ENCODE assay signal across 17 cellular contexts in genomic region chr19:16373079-16373478, GRCh38. TPM values are rescaled to one million over a fixed set of nuclear protein-coding genes. Genes with fewer than 3 reads are reported as not detected.
A peak's percentile ranks its signal among the peaks of the same experiment; 100 is the strongest.
DNase-seq lines count a peak whose midpoint lies in the region; ATAC-seq and TF ChIP-seq lines count a peak whose summit lies in the region.
"Had no signal": no experiment of that assay in that cellular context is flagged by ENCODE, and none has a peak within 500 bp of the region (broad histone marks: within the 10 kb centered on the region; RNA-seq: fewer than 3 reads in every experiment).

No MANE protein-coding gene starts in this region.

- POLR2A ChIA-PET in naive thymus-derived CD4-positive, alpha-beta T cell (lab: Charles Lee), result interaction anchor here (0.6 to 35.0 kb wide), 11 partner anchors 1 to 1266 kb away, joined by 3 to 4370 read pairs (median 13); partner anchors contain the start of genes AP1M1 and KLF2

- TF ChIP-seq CTCF in transverse colon (IDR thresholded peaks at IDR 0.05), result no peak

- no peaks in the 10 kb centered on the region for H3K36me3 ChIP-seq in naive thymus-derived CD4-positive, alpha-beta T cell (ENCODE audit: control insufficient read depth in 2 of 3, insufficient read depth in 3 of 3, low read length in 3 of 3)
- no peaks in the 10 kb centered on the region for H3K36me3 ChIP-seq in transverse colon
- peaks cover 5% of the 10 kb centered on the region for H3K36me3 ChIP-seq in H7 (replicated peaks; ENCODE audit: control insufficient read depth, insufficient read depth, low read length)

- H3K4me3 Mint-ChIP-seq in central memory CD8-positive, alpha-beta T cell, result no peak overlapping the region
- H3K4me3 Mint-ChIP-seq in naive thymus-derived CD4-positive, alpha-beta T cell, result peak overlapping the region in 2 of 10 donors; percentile 74 to 82
- H3K4me3 Mint-ChIP-seq: brain, type B pancreatic cell had no signal

- intact Hi-C loops in Right ventricle myocardium superior (cut with DNase I), result no loop called here
- intact Hi-C loops in Right ventricle myocardium inferior (cut with DNase I), result no loop called here
- intact Hi-C loops in naive thymus-derived CD4-positive, alpha-beta T cell (cut with micrococcal nuclease), result no loop called here
- intact Hi-C loops in transverse colon (cut with DNase I; ENCODE audit: low total_unique reads), result no loop called here

- in situ Hi-C loops in transverse colon (cut with MboI; ENCODE audit: low pct_ligation_motif_present in 1 of 4, low pct_unique_long_range_greater_than_20kb in 1 of 4, low sequenced_read_pairs in 3 of 4), result no loop called here

- no peak for TF ChIP-seq POLR2A in transverse colon (IDR thresholded peaks at IDR 0.05)

- DNase-seq in Right ventricle myocardium superior (peak; percentile 33), Right ventricle myocardium inferior (ENCODE audit: missing footprints) (no peak), transverse colon (no peak), H7 (no peak)
- no peak for DNase-seq in central memory CD8-positive, alpha-beta T cell (ENCODE audit: low spot score in 2 of 2)
- no peak for DNase-seq in naive thymus-derived CD4-positive, alpha-beta T cell
- DNase-seq: activated B cell treated with CpG ODN at 0.5 μM for 24 hours; COR-L47; NCI-H1092; NCI-H2171; stimulated activated CD4-positive, alpha-beta T cell treated with anti-CD3 and anti-CD28 coated beads, Interleukin-1b, Interleukin-23, amount 100 ng/mL, for 48 hours; T-helper 17 cell had no signal

- ATAC-seq in Right ventricle myocardium superior (ENCODE audit: poor library complexity), result no peak
- no peak for ATAC-seq in Right ventricle myocardium inferior
- no peak for ATAC-seq in central memory CD8-positive, alpha-beta T cell (replicated peaks; ENCODE audit: extremely low read depth, poor library complexity, severe bottlenecking)
- ATAC-seq in naive thymus-derived CD4-positive, alpha-beta T cell, result no peak
- no peak for ATAC-seq in HG03196 (IDR thresholded peaks at IDR 0.05; ENCODE audit: unreplicated experiment)
- no peak for ATAC-seq in GM19324 (IDR thresholded peaks at IDR 0.05; ENCODE audit: low FRiP score, unreplicated experiment)
- ATAC-seq: naive thymus-derived CD8-positive, alpha-beta T cell; T-helper 17 cell had no signal

- 87% methylated on average over 12 of the region's 12 CpGs; no CpG with 5 or more reads in 1 of the 2 donors for WGBS in transverse colon (ENCODE audit: low coverage in 1 of 2), 2 donors

- H3K4me3 ChIP-seq in naive thymus-derived CD4-positive, alpha-beta T cell (ENCODE audit: low read length), result peak overlapping the region; percentile 55
- H3K4me3 ChIP-seq in transverse colon (no peak overlapping the region), H7 (ENCODE audit: insufficient read depth, low read depth, low read length) (no peak overlapping the region)

- TF ChIP-seq EP300 in transverse colon (IDR thresholded peaks at IDR 0.05; ENCODE audit: low read depth), result no peak

- no peaks in the 10 kb centered on the region for H3K9me3 Mint-ChIP-seq in central memory CD8-positive, alpha-beta T cell
- peaks cover 0 to 5% (median 0%) of the 10 kb centered on the region in 11 donors for H3K9me3 Mint-ChIP-seq in naive thymus-derived CD4-positive, alpha-beta T cell
- H3K9me3 Mint-ChIP-seq: activated B cell treated with CpG ODN at 0.5 μM for 24 hours; brain; naive thymus-derived CD8-positive, alpha-beta T cell; type B pancreatic cell had no signal

- H3K27ac Mint-ChIP-seq in central memory CD8-positive, alpha-beta T cell (ENCODE audit: low read depth), result peak overlapping the region; percentile 85
- peak overlapping the region in 2 of 9 donors; percentile 92 to 93 for H3K27ac Mint-ChIP-seq in naive thymus-derived CD4-positive, alpha-beta T cell
- H3K27ac Mint-ChIP-seq: T-helper 17 cell, type B pancreatic cell had no signal

- peaks cover 92 to 96% of the 10 kb centered on the region in 2 donors for H3K4me1 ChIP-seq in naive thymus-derived CD4-positive, alpha-beta T cell (ENCODE audit: control insufficient read depth in 2 of 2, insufficient read depth in 2 of 2, low read length in 2 of 2)
- H3K4me1 ChIP-seq in transverse colon, result peaks cover 14 to 32% (median 23%) of the 10 kb centered on the region in 4 donors

- peaks cover 15% of the 10 kb centered on the region for H3K36me3 Mint-ChIP-seq in central memory CD8-positive, alpha-beta T cell (ENCODE audit: insufficient read depth)
- H3K36me3 Mint-ChIP-seq in naive thymus-derived CD4-positive, alpha-beta T cell, result peaks cover 0 to 38% (median 4%) of the 10 kb centered on the region in 5 donors

- no peaks in the 10 kb centered on the region for H3K27me3 Mint-ChIP-seq in central memory CD8-positive, alpha-beta T cell
- peaks cover 0 to 8% (median 0%) of the 10 kb centered on the region in 5 donors for H3K27me3 Mint-ChIP-seq in naive thymus-derived CD4-positive, alpha-beta T cell
- H3K27me3 Mint-ChIP-seq: activated B cell treated with CpG ODN at 0.5 μM for 24 hours, brain, T-helper 17 cell, type B pancreatic cell had no signal

- no peaks in the 10 kb centered on the region for H3K9me3 ChIP-seq in naive thymus-derived CD4-positive, alpha-beta T cell (ENCODE audit: control insufficient read depth in 2 of 3, low read length in 3 of 3)
- H3K9me3 ChIP-seq in transverse colon, result no peaks in the 10 kb centered on the region

- H3K4me1 Mint-ChIP-seq in central memory CD8-positive, alpha-beta T cell, result peaks cover 43% of the 10 kb centered on the region
- peaks cover 0 to 75% (median 58%) of the 10 kb centered on the region in 7 donors for H3K4me1 Mint-ChIP-seq in naive thymus-derived CD4-positive, alpha-beta T cell
- H3K4me1 Mint-ChIP-seq: brain had no signal

- H3K27ac ChIP-seq in naive thymus-derived CD4-positive, alpha-beta T cell (ENCODE audit: low read depth, low read length), result peak overlapping the region; percentile 99
- H3K27ac ChIP-seq in transverse colon, result peak overlapping the region; percentile 9 to 80 (median 60)

- CTCF ChIA-PET in naive thymus-derived CD4-positive, alpha-beta T cell (lab: Charles Lee), result interaction anchor here (1.2 to 10.6 kb wide), 4 partner anchors 9 to 43 kb away, joined by 3 to 159 read pairs (median 72); no protein-coding TSS in a partner anchor

- no peaks in the 10 kb centered on the region for H3K27me3 ChIP-seq in naive thymus-derived CD4-positive, alpha-beta T cell (ENCODE audit: control insufficient read depth in 2 of 2, insufficient read depth in 2 of 2, low read length in 2 of 2)
- H3K27me3 ChIP-seq in transverse colon, result no peaks in the 10 kb centered on the region
- H3K27me3 ChIP-seq in H7 (ENCODE audit: control insufficient read depth, insufficient read depth, low read length), result no peaks in the 10 kb centered on the region

RNA-seq across cellular contexts. Expression of gene KLF2, which starts 48.5 kb away (rescaled TPM):
- total RNA-seq in Right ventricle myocardium superior (67.6 TPM), Right ventricle myocardium inferior (73.1 TPM), transverse colon (10 to 100 TPM; 19.9 to 74.4 (median 48.9) TPM)
- total RNA-seq in naive thymus-derived CD4-positive, alpha-beta T cell, result 100 to 1,000 TPM; 195 to 630 (median 466) TPM
- 100 to 1,000 TPM; 119 to 149 TPM for polyA plus RNA-seq in naive thymus-derived CD4-positive, alpha-beta T cell
- not detected in 2 replicates for total RNA-seq in H7 (2014; rRNA removed; shearing (Covaris generic))

Comparison
In these comparisons a context has a peak if more than half of its experiments do, and no peak if none do; other contexts are left out.
1. RNA of gene KLF2, which starts 48.5 kb away (total RNA-seq): 195 to 630 TPM in naive thymus-derived CD4-positive, alpha-beta T cell, 73.1 TPM in Right ventricle myocardium inferior (single experiment), 67.6 TPM in Right ventricle myocardium superior (single experiment) and 19.9 to 74.4 TPM in transverse colon; not detected in H7; every median in the first group is over 10 times any median in the second.